16 cellular contexts compared by ENCODE assay signal in the genomic region with DNA sequence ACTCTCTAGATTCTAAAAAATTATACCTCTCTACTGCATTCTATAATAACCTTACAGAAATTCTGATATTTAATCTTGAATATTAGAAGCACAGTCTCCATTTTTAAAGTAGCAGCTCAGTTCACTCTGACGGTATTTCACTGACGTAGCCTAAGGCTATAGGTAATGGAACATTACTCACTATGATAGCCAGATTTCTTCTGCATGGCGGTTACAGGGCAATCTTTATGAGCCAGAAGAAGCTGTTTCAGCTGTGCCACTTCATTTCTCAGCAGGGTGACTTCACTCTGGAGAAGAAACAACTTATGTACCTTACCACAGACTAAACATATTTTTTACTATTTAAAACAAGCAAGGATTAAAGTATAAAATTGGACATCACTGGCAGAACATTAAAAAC.
DNase-seq lines count a peak whose midpoint lies in the region; TF ChIP-seq lines count a peak whose summit lies in the region.
"Had no signal": no experiment of that assay in that cellular context is flagged by ENCODE, and none has a peak within 500 bp of the region (broad histone marks: within the 10 kb centered on the region; RNA-seq: fewer than 3 reads in every experiment).

No MANE protein-coding gene starts in this region.

- BruUV-seq in A673 (replicated peaks; lab: Mats Ljungman, UMichigan): no TSS peak

- DNase-seq in A673 (ENCODE audit: low spot score): peak; percentile 57
- peak; percentile 13 for DNase-seq in ELR (ENCODE audit: low read depth)
- DNase-seq in RWPE1 (ENCODE audit: low spot score): peak; percentile 17
- DNase-seq in left kidney (ENCODE audit: low read depth, low spot score): peak; percentile 29
- DNase-seq in activated T-helper 1 cell treated with anti-CD3 and anti-CD28 coated beads, Interleukin-12 subunit alpha, Interleukin-12 subunit beta, Interleukin-2, Interleukin-4 antibody, amounts not matched to agents 30 ng/mL and 10 ng/mL and 1 ng/mL, durations not matched to agents 14 hours and 24 hours and 36 hours (ENCODE audit: low spot score): no peak
- DNase-seq in AG20443 (ENCODE audit: low spot score): no peak
- DNase-seq in hypothalamus (lab: John Stamatoyannopoulos, UW): no peak
- DNase-seq: IMR-90, Karpas-422, NCI-H1930, NCI-H2171 treated with DMSO at 0.1 percent for 48 hours, NCI-H510A, Peyer's patch, SHP77 had no signal

- peaks cover 13% of the 10 kb centered on the region for H3K4me1 ChIP-seq in A673 (ENCODE audit: insufficient read depth, low read length, poor library complexity, severe bottlenecking)
- H3K4me1 ChIP-seq: A549, Peyer's patch had no signal

- TF ChIP-seq CTCF in A673 (conservative IDR thresholded peaks at IDR 0.05; ENCODE audit: low read depth, low read length) (no peak), RWPE1 (conservative IDR thresholded peaks at IDR 0.05; ENCODE audit: low read depth) (no peak)

- intact Hi-C loops in A673 (cut with micrococcal nuclease; ENCODE audit: unreplicated experiment): no loop called here
- intact Hi-C loops in activated T-helper 1 cell treated with anti-CD3 and anti-CD28 coated beads, Interleukin-12 subunit alpha, Interleukin-12 subunit beta, Interleukin-2, Interleukin-4 antibody, amounts not matched to agents 30 ng/mL and 10 ng/mL and 1 ng/mL, durations not matched to agents 14 hours and 24 hours and 36 hours (cut with micrococcal nuclease): no loop called here

- peaks cover 27% of the 10 kb centered on the region for H3K36me3 ChIP-seq in A673 (ENCODE audit: insufficient read depth, low read length, poor library complexity, severe bottlenecking)

- H3K4me3 Mint-ChIP-seq in activated T-helper 1 cell treated with anti-CD3 and anti-CD28 coated beads, Interleukin-12 subunit alpha, Interleukin-12 subunit beta, Interleukin-2, Interleukin-4 antibody, amounts not matched to agents 30 ng/mL and 10 ng/mL and 1 ng/mL, durations not matched to agents 14 hours and 24 hours and 36 hours: no peak overlapping the region

- H3K27me3 Mint-ChIP-seq in activated T-helper 1 cell treated with anti-CD3 and anti-CD28 coated beads, Interleukin-12 subunit alpha, Interleukin-12 subunit beta, Interleukin-2, Interleukin-4 antibody, amounts not matched to agents 30 ng/mL and 10 ng/mL and 1 ng/mL, durations not matched to agents 14 hours and 24 hours and 36 hours (ENCODE audit: insufficient read depth): no peaks in the 10 kb centered on the region

- H3K27ac Mint-ChIP-seq in activated T-helper 1 cell treated with anti-CD3 and anti-CD28 coated beads, Interleukin-12 subunit alpha, Interleukin-12 subunit beta, Interleukin-2, Interleukin-4 antibody, amounts not matched to agents 30 ng/mL and 10 ng/mL and 1 ng/mL, durations not matched to agents 14 hours and 24 hours and 36 hours: no peak overlapping the region

- H3K27ac ChIP-seq in A673 (ENCODE audit: low read depth, low read length, poor library complexity, severe bottlenecking) (no peak overlapping the region), RWPE1 (no peak overlapping the region)
- H3K27ac ChIP-seq: A549, C4-2B, Peyer's patch had no signal

- peaks cover 37% of the 10 kb centered on the region for H3K36me3 Mint-ChIP-seq in activated T-helper 1 cell treated with anti-CD3 and anti-CD28 coated beads, Interleukin-12 subunit alpha, Interleukin-12 subunit beta, Interleukin-2, Interleukin-4 antibody, amounts not matched to agents 30 ng/mL and 10 ng/mL and 1 ng/mL, durations not matched to agents 14 hours and 24 hours and 36 hours (ENCODE audit: low read depth)

- no peaks in the 10 kb centered on the region for H3K9me3 ChIP-seq in A673 (ENCODE audit: low read depth, low read length, poor library complexity, severe bottlenecking)
- H3K9me3 ChIP-seq: A549, Peyer's patch had no signal

- H3K27me3 ChIP-seq in A673 (replicated peaks; ENCODE audit: insufficient read depth, low read depth, low read length, poor library complexity): no peaks in the 10 kb centered on the region
- H3K27me3 ChIP-seq: Peyer's patch had no signal

- no peak overlapping the region for H3K4me3 ChIP-seq in A673 (ENCODE audit: low read depth, low read length, poor library complexity, severe bottlenecking)
- H3K4me3 ChIP-seq: A549, Peyer's patch had no signal

- POLR2A ChIA-PET in A673 (lab: Charles Lee; ENCODE audit: low non-redundant PET): no interaction called here
- POLR2A ChIA-PET in RWPE1 (lab: Yijun Ruan, JAX; ENCODE audit: low non-redundant PET): no interaction called here

- CTCF ChIA-PET in A673 (lab: Charles Lee) (no interaction called here), RWPE1 (lab: Yijun Ruan, JAX) (no interaction called here)

- H3K4me1 Mint-ChIP-seq in activated T-helper 1 cell treated with anti-CD3 and anti-CD28 coated beads, Interleukin-12 subunit alpha, Interleukin-12 subunit beta, Interleukin-2, Interleukin-4 antibody, amounts not matched to agents 30 ng/mL and 10 ng/mL and 1 ng/mL, durations not matched to agents 14 hours and 24 hours and 36 hours (ENCODE audit: low read depth): peaks cover 4% of the 10 kb centered on the region

- H3K9me3 Mint-ChIP-seq in activated T-helper 1 cell treated with anti-CD3 and anti-CD28 coated beads, Interleukin-12 subunit alpha, Interleukin-12 subunit beta, Interleukin-2, Interleukin-4 antibody, amounts not matched to agents 30 ng/mL and 10 ng/mL and 1 ng/mL, durations not matched to agents 14 hours and 24 hours and 36 hours: peaks cover 4% of the 10 kb centered on the region

Comparison
In these comparisons a context has a peak if more than half of its experiments do, and no peak if none do; other contexts are left out.
1. DNase-seq: peak in A673 (single experiment), ELR (single experiment), RWPE1 (single experiment) and left kidney (single experiment); none in activated T-helper 1 cell treated with anti-CD3 and anti-CD28 coated beads, Interleukin-12 subunit alpha, Interleukin-12 subunit beta, Interleukin-2, Interleukin-4 antibody, amounts not matched to agents 30 ng/mL and 10 ng/mL and 1 ng/mL, durations not matched to agents 14 hours and 24 hours and 36 hours (single experiment), AG20443 (single experiment) and hypothalamus (0 of 51).